Comparison of ENCODE assay signal across 1 cellular context in genomic region chrX:16719334-16720084, GRCh38.
A peak's percentile ranks its signal among the peaks of the same experiment; 100 is the strongest.
TF ChIP-seq lines count a peak whose summit lies in the region.

Gene SYAP1 (plus strand): TSS chrX:16719612. CDS start chrX:16719725, 113 bp downstream.

TF ChIP-seq in HepG2, 621 proteins besides CTCF, POLR2A, EP300 and RAD21 (continued from another document and continues in another):
- TF ChIP-seq ZBTB2 (CRISPR knock-in tag; IDR thresholded peaks at IDR 0.05; ENCODE audit: low read depth) (0 out of 2 replicates have a peak, but pooled peaks have one; percentile 62), PRMT3 (CRISPR knock-in tag; IDR thresholded peaks at IDR 0.05; ENCODE audit: borderline replicate concordance, low read depth) (no peak), ARID4A (CRISPR knock-in tag; IDR thresholded peaks at IDR 0.05; ENCODE audit: borderline replicate concordance) (peak; percentile 77; the same call in 1 of the 2 replicates), CHD4 (IDR thresholded peaks at IDR 0.05; ENCODE audit: borderline replicate concordance, low read length) (no peak), ZFP91 (CRISPR knock-in tag; IDR thresholded peaks at IDR 0.05; ENCODE audit: borderline replicate concordance) (peak; percentile 61; the same call in 1 of the 2 replicates), SIN3B (IDR thresholded peaks at IDR 0.05; ENCODE audit: low read length) (no peak), ARHGAP35 (CRISPR knock-in tag; IDR thresholded peaks at IDR 0.05; ENCODE audit: borderline replicate concordance) (no peak), REL (CRISPR knock-in tag; conservative IDR thresholded peaks at IDR 0.05) (no peak), SNAPC2 (CRISPR knock-in tag; IDR thresholded peaks at IDR 0.05) (peak; percentile 43; the same call in 1 of the 2 replicates), SMAD9 (CRISPR knock-in tag; IDR thresholded peaks at IDR 0.05) (no peak), BORCS8-MEF2B (CRISPR knock-in tag; IDR thresholded peaks at IDR 0.05) (0 out of 2 replicates have a peak, but pooled peaks have one; percentile 47), ZBTB7A (CRISPR knock-in tag; IDR thresholded peaks at IDR 0.05) (peak; percentile 30; the same call in 1 of the 2 replicates), HNRNPK (IDR thresholded peaks at IDR 0.05; ENCODE audit: low read depth, low read length, poor library complexity, severe bottlenecking) (no peak), ZNF720 (CRISPR knock-in tag; IDR thresholded peaks at IDR 0.05) (no peak), MED13 (CRISPR knock-in tag; IDR thresholded peaks at IDR 0.05) (no peak), TEAD2 (CRISPR knock-in tag; IDR thresholded peaks at IDR 0.05) (no peak), ZBTB49 (CRISPR knock-in tag; IDR thresholded peaks at IDR 0.05; ENCODE audit: borderline replicate concordance) (no peak), MBNL3 (CRISPR knock-in tag; conservative IDR thresholded peaks at IDR 0.05) (no peak), ZNF143 (CRISPR knock-in tag; IDR thresholded peaks at IDR 0.05) (peak; percentile 43), E2F2 (CRISPR knock-in tag; IDR thresholded peaks at IDR 0.05; ENCODE audit: borderline replicate concordance) (no peak), PHF8 (CRISPR knock-in tag; IDR thresholded peaks at IDR 0.05) (peak; percentile 77), TBX2 (CRISPR knock-in tag; IDR thresholded peaks at IDR 0.05; ENCODE audit: borderline replicate concordance) (peak; percentile 59), SYNCRIP (IDR thresholded peaks at IDR 0.05; ENCODE audit: insufficient read depth, low read depth, low read length) (no peak), ISL2 (CRISPR knock-in tag; IDR thresholded peaks at IDR 0.05) (no peak), TEAD3 (CRISPR knock-in tag; optimal IDR thresholded peaks at IDR 0.05; ENCODE audit: borderline replicate concordance) (peak; percentile 36), HES4 (CRISPR knock-in tag; IDR thresholded peaks at IDR 0.05; ENCODE audit: borderline replicate concordance) (no peak), HNF4A (CRISPR knock-in tag; IDR thresholded peaks at IDR 0.05) (peak; percentile 63), FOXJ3 (CRISPR knock-in tag; IDR thresholded peaks at IDR 0.05; ENCODE audit: borderline replicate concordance) (no peak), ZNF737 (CRISPR knock-in tag; IDR thresholded peaks at IDR 0.05; ENCODE audit: borderline replicate concordance) (no peak), SIN3A (IDR thresholded peaks at IDR 0.05; ENCODE audit: borderline replicate concordance, low read depth, low read length) (peak; percentile 62; the same call in 1 of the 2 replicates), RXRA (CRISPR knock-in tag; IDR thresholded peaks at IDR 0.05) (peak; percentile 27; the same call in 1 of the 2 replicates), ZNF891 (CRISPR knock-in tag; IDR thresholded peaks at IDR 0.05) (no peak), ZNF251 (CRISPR knock-in tag; IDR thresholded peaks at IDR 0.05) (no peak), ZNF337 (CRISPR knock-in tag; IDR thresholded peaks at IDR 0.05; ENCODE audit: borderline replicate concordance, low read depth) (no peak), ATF1 (CRISPR knock-in tag; IDR thresholded peaks at IDR 0.05) (peak; percentile 95), PHF21A (CRISPR knock-in tag; IDR thresholded peaks at IDR 0.05) (peak; percentile 68; the same call in 1 of the 2 replicates)
- TF ChIP-seq, protein P1, sequence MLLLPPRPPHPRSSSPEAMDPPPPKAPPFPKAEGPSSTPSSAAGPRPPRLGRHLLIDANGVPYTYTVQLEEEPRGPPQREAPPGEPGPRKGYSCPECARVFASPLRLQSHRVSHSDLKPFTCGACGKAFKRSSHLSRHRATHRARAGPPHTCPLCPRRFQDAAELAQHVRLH (CRISPR knock-in tag; IDR thresholded peaks at IDR 0.05; ENCODE audit: borderline replicate concordance, low read depth) = 0 out of 2 replicates have a peak, but pooled peaks have one; percentile 55
- TF ChIP-seq, protein P2, sequence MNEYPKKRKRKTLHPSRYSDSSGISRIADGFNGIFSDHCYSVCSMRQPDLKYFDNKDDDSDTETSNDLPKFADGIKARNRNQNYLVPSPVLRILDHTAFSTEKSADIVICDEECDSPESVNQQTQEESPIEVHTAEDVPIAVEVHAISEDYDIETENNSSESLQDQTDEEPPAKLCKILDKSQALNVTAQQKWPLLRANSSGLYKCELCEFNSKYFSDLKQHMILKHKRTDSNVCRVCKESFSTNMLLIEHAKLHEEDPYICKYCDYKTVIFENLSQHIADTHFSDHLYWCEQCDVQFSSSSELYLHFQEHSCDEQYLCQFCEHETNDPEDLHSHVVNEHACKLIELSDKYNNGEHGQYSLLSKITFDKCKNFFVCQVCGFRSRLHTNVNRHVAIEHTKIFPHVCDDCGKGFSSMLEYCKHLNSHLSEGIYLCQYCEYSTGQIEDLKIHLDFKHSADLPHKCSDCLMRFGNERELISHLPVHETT (CRISPR knock-in tag; conservative IDR thresholded peaks at IDR 0.05) = no peak
- TF ChIP-seq, protein P3, sequence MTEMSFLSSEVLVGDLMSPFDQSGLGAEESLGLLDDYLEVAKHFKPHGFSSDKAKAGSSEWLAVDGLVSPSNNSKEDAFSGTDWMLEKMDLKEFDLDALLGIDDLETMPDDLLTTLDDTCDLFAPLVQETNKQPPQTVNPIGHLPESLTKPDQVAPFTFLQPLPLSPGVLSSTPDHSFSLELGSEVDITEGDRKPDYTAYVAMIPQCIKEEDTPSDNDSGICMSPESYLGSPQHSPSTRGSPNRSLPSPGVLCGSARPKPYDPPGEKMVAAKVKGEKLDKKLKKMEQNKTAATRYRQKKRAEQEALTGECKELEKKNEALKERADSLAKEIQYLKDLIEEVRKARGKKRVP (CRISPR knock-in tag; IDR thresholded peaks at IDR 0.05) = peak in 1 of 2 experiments; percentile 30; a peak in 1 of 4 replicates
- TF ChIP-seq, protein P4, sequence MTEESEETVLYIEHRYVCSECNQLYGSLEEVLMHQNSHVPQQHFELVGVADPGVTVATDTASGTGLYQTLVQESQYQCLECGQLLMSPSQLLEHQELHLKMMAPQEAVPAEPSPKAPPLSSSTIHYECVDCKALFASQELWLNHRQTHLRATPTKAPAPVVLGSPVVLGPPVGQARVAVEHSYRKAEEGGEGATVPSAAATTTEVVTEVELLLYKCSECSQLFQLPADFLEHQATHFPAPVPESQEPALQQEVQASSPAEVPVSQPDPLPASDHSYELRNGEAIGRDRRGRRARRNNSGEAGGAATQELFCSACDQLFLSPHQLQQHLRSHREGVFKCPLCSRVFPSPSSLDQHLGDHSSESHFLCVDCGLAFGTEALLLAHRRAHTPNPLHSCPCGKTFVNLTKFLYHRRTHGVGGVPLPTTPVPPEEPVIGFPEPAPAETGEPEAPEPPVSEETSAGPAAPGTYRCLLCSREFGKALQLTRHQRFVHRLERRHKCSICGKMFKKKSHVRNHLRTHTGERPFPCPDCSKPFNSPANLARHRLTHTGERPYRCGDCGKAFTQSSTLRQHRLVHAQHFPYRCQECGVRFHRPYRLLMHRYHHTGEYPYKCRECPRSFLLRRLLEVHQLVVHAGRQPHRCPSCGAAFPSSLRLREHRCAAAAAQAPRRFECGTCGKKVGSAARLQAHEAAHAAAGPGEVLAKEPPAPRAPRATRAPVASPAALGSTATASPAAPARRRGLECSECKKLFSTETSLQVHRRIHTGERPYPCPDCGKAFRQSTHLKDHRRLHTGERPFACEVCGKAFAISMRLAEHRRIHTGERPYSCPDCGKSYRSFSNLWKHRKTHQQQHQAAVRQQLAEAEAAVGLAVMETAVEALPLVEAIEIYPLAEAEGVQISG (CRISPR knock-in tag; IDR thresholded peaks at IDR 0.05) = peak; percentile 51
- TF ChIP-seq, protein P5, sequence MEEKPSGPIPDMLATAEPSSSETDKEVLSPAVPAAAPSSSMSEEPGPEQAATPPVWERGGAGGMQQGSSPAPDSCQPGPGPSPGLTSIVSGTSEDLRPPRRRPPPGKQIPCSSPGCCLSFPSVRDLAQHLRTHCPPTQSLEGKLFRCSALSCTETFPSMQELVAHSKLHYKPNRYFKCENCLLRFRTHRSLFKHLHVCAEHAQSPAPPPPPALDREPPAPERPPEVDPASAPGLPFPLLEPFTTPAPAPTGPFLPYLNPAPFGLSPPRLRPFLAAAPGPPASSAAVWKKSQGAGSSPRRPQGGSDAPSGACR (CRISPR knock-in tag; IDR thresholded peaks at IDR 0.05) = 0 out of 2 replicates have a peak, but pooled peaks have one; percentile 44
- TF ChIP-seq, protein P6, sequence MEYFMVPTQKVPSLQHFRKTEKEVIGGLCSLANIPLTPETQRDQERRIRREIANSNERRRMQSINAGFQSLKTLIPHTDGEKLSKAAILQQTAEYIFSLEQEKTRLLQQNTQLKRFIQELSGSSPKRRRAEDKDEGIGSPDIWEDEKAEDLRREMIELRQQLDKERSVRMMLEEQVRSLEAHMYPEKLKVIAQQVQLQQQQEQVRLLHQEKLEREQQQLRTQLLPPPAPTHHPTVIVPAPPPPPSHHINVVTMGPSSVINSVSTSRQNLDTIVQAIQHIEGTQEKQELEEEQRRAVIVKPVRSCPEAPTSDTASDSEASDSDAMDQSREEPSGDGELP (IDR thresholded peaks at IDR 0.05; ENCODE audit: borderline replicate concordance, low read depth) = no peak
